8 cellular contexts compared by ENCODE assay signal in the genomic region with DNA sequence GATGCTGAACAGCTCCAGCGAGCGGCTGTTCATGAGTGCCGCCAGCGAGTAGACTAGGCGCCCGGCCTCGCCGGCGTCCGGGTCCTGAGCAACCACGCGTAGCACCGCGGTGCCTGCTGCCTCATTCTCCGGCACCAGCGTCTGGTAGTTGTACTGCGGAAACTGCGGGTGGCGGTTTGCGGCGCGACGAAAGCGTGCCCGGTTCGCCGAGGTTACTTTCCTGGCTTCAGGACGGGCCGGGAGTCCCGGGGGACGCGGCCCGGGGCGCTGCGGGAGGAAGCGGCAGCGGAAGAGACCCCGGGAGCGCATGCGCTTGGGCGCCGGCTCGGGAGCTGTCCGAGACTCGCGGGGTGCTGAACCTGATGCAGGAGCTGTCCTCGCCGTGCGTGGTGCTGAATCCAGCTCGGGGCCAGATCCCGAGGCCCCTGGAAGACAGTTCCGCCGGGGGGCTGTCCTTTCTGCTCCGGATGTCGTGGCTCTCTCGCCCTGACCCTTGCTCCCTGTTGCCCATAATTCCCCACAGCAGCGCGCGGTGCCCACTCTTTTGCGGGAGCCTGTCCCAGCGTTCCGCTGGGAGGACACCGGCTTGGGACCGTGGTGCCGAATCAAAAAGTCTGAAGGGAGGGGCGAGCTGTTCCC. TPM values are rescaled to one million over a fixed set of nuclear protein-coding genes. Genes with fewer than 3 reads are reported as not detected.
DNase-seq lines count a peak whose midpoint lies in the region; ATAC-seq, FAIRE-seq and TF ChIP-seq lines count a peak whose summit lies in the region.

No MANE protein-coding gene starts in this region.

- H3K4me3 ChIP-seq in astrocyte of the spinal cord (ENCODE audit: low read depth, low read length) (peak overlapping the region; percentile 31), iPS-11a (ENCODE audit: low read depth, low read length) (peak overlapping the region; percentile 56), small intestine (ENCODE audit: low read depth in 1 of 2, low read length in 2 of 2) (peak overlapping the region in 1 of 2 donors; percentile 28)

- peak overlapping the region; percentile 50 for H3K4me3 Mint-ChIP-seq in T-helper 2 cell treated with Interferon-gamma antibody and Interleukin-4, amounts not matched to agents 5 μg/mL and 100 μg/mL, for 36 hours

- H3K36me3 ChIP-seq in small intestine (ENCODE audit: control insufficient read depth in 2 of 2, insufficient read depth in 2 of 2, low read length in 2 of 2), result no peaks in the 10 kb centered on the region

- DNase-seq in GM19240 (ENCODE audit: insufficient read length, low spot score), result peak; percentile 57
- peak; percentile 78 for DNase-seq in T-helper 2 cell treated with Interferon-gamma antibody and Interleukin-4, amounts not matched to agents 5 μg/mL and 100 μg/mL, for 36 hours (ENCODE audit: low spot score)
- DNase-seq in astrocyte of the spinal cord (ENCODE audit: low read depth, low spot score), result peak; percentile 44
- DNase-seq in small intestine, result peak; percentile 34
- DNase-seq in NCI-H1694 treated with DMSO at 0.1 percent for 48 hours (lab: John Stamatoyannopoulos, UW), result no peak

- peaks cover 14% of the 10 kb centered on the region for H3K4me1 Mint-ChIP-seq in T-helper 2 cell treated with Interferon-gamma antibody and Interleukin-4, amounts not matched to agents 5 μg/mL and 100 μg/mL, for 36 hours (ENCODE audit: low read depth)

- no peaks in the 10 kb centered on the region for H3K9me3 ChIP-seq in small intestine (ENCODE audit: control insufficient read depth, low read depth)

- TF ChIP-seq CTCF in astrocyte of the spinal cord (IDR thresholded peaks at IDR 0.05; ENCODE audit: low read depth, low read length), result no peak

- FAIRE-seq in small intestine (lab: Jason Lieb, UNC), result no peak

- 2 to 6% (median 6%) methylated on average over 62 to 66 of the region's 66 CpGs for WGBS in small intestine, 3 donors

- H3K36me3 Mint-ChIP-seq in T-helper 2 cell treated with Interferon-gamma antibody and Interleukin-4, amounts not matched to agents 5 μg/mL and 100 μg/mL, for 36 hours (ENCODE audit: low read depth), result peaks cover 2% of the 10 kb centered on the region

- ATAC-seq in GM19023 (IDR thresholded peaks at IDR 0.05; ENCODE audit: unreplicated experiment) (no peak), GM21447 (IDR thresholded peaks at IDR 0.05; ENCODE audit: unreplicated experiment) (no peak)

- H3K27me3 Mint-ChIP-seq in T-helper 2 cell treated with Interferon-gamma antibody and Interleukin-4, amounts not matched to agents 5 μg/mL and 100 μg/mL, for 36 hours (ENCODE audit: low read depth), result peaks cover 11% of the 10 kb centered on the region

- H3K27ac ChIP-seq in small intestine (ENCODE audit: low read depth in 1 of 2, low read length in 1 of 2), result no peak overlapping the region

- no peaks in the 10 kb centered on the region for H3K9me3 Mint-ChIP-seq in T-helper 2 cell treated with Interferon-gamma antibody and Interleukin-4, amounts not matched to agents 5 μg/mL and 100 μg/mL, for 36 hours

- peaks cover 3 to 8% of the 10 kb centered on the region in 2 donors for H3K4me1 ChIP-seq in small intestine (ENCODE audit: control insufficient read depth in 2 of 2, insufficient read depth in 1 of 2, low read depth in 1 of 2, low read length in 1 of 2)

- peaks cover 0 to 8% of the 10 kb centered on the region in 2 donors for H3K27me3 ChIP-seq in small intestine (ENCODE audit: control insufficient read depth in 2 of 2, insufficient read depth in 2 of 2, low read length in 2 of 2)

- in situ Hi-C loops in astrocyte of the spinal cord (cut with HindIII; ENCODE audit: low sequenced_read_pairs), result no loop called here

- H3K27ac Mint-ChIP-seq in T-helper 2 cell treated with Interferon-gamma antibody and Interleukin-4, amounts not matched to agents 5 μg/mL and 100 μg/mL, for 36 hours, result no peak overlapping the region

RNA-seq across cellular contexts. Expression of a gene that starts 1.1 kb away (rescaled TPM):
- polyA plus RNA-seq in small intestine, result 1 to 10 TPM in 1 of 3 donors, under 1 TPM in 2; 0.27 to 1.7 (median 0.45) TPM

RNA-seq across cellular contexts. Expression of a gene that starts 24.1 kb away (rescaled TPM):
- 10 to 100 TPM in 2 of 3 donors, 1 to 10 TPM in 1; 8.9 to 14.5 (median 14.4) TPM for polyA plus RNA-seq in small intestine

RNA-seq across cellular contexts. Expression of a gene that starts 26.4 kb away (rescaled TPM):
- 10 to 100 TPM; 14.3 to 38.9 (median 22.0) TPM for polyA plus RNA-seq in small intestine

RNA-seq across cellular contexts. Expression of a gene that starts 40.1 kb away (rescaled TPM):
- polyA plus RNA-seq in small intestine, result under 1 TPM in 1 of 3 donors, not detected in 2; 0.21 TPM

RNA-seq across cellular contexts. Expression of a gene that starts 52.2 kb away (rescaled TPM):
- polyA plus RNA-seq in small intestine, result 100 to 1,000 TPM; 374 to 692 (median 531) TPM
